1 cellular context compared by ENCODE assay signal in the genomic region with DNA sequence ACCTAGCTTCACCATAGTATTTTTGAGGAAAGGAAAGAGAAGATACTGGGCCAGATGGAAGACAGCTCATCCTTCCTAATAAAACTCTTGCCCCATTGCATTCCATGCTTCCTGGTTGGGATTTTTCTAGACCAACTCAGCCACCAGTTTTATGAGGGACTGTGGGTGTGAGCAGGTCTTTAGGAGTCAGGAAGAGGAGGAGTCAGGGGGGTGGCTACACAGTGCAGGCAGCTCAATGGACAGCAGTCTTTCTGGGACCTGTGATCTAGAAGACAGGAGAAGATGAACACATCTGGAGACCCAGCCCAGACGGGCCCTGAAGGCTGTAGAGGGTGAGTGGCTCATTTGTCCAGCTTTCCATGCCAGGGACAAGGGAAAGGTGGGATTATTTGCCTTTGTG.
TF ChIP-seq lines count a peak whose summit lies in the region.

A gene with protein sequence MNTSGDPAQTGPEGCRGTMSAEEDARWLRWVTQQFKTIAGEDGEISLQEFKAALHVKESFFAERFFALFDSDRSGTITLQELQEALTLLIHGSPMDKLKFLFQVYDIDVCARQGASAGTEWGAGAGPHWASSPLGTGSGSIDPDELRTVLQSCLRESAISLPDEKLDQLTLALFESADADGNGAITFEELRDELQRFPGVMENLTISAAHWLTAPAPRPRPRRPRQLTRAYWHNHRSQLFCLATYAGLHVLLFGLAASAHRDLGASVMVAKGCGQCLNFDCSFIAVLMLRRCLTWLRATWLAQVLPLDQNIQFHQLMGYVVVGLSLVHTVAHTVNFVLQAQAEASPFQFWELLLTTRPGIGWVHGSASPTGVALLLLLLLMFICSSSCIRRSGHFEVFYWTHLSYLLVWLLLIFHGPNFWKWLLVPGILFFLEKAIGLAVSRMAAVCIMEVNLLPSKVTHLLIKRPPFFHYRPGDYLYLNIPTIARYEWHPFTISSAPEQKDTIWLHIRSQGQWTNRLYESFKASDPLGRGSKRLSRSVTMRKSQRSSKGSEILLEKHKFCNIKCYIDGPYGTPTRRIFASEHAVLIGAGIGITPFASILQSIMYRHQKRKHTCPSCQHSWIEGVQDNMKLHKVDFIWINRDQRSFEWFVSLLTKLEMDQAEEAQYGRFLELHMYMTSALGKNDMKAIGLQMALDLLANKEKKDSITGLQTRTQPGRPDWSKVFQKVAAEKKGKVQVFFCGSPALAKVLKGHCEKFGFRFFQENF (plus strand): TSS at position 242 of the 400 bp plus-strand sequence. CDS start 41 bp downstream, at position 283.

TF ChIP-seq in GM23338, 12 proteins besides CTCF, POLR2A, EP300 and RAD21:
- no peak for TF ChIP-seq STAT1 (IDR thresholded peaks at IDR 0.05; ENCODE audit: unreplicated experiment)
- TF ChIP-seq EZH2 (IDR thresholded peaks at IDR 0.05; ENCODE audit: low read depth, unreplicated experiment) = no peak
- no peak for TF ChIP-seq CREB1 (CRISPR knock-in tag; IDR thresholded peaks at IDR 0.05; ENCODE audit: low read depth)
- no peak for TF ChIP-seq EZH2phosphoT487 (IDR thresholded peaks at IDR 0.05; ENCODE audit: unreplicated experiment)
- TF ChIP-seq NANOG (IDR thresholded peaks at IDR 0.05; ENCODE audit: borderline replicate concordance) = no peak
- no peak for TF ChIP-seq ZNF331 (CRISPR knock-in tag; IDR thresholded peaks at IDR 0.05; ENCODE audit: low read depth)
- TF ChIP-seq, protein P1, sequence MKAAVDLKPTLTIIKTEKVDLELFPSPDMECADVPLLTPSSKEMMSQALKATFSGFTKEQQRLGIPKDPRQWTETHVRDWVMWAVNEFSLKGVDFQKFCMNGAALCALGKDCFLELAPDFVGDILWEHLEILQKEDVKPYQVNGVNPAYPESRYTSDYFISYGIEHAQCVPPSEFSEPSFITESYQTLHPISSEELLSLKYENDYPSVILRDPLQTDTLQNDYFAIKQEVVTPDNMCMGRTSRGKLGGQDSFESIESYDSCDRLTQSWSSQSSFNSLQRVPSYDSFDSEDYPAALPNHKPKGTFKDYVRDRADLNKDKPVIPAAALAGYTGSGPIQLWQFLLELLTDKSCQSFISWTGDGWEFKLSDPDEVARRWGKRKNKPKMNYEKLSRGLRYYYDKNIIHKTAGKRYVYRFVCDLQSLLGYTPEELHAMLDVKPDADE (IDR thresholded peaks at IDR 0.05) = no peak
